Comparison of ENCODE assay signal across 20 cellular contexts in the genomic region with DNA sequence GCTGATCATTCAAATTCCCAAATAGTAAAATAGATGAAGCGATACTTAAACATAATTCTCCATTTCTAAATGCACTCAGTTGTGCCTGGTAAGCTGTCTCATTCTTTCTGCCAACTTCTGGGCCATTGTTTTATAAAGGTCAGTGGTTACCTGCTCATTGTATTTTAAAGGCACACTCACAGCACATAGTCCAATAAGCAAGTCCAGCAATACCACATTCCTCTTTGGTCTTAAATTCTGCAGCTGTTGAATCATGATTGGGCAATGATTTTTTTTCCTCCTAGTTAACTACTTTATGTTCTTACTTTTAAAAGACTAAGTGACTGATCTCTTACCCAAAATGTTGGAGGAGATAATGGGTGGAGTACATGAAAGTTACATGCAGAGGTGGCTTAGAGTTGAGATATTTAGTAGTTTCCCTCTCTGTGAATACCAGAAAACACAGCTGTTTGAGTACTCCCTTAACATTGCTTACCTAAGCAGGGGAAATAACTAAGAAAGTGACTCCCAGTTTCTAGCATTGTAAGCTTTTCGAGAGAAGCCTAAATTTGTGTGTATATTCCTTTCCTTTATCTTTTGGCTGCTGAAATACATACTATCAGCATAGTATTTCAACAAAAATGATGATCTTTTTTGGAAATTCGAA.
DNase-seq lines count a peak whose midpoint lies in the region; ATAC-seq, FAIRE-seq and TF ChIP-seq lines count a peak whose summit lies in the region.
"Had no signal": no experiment of that assay in that cellular context is flagged by ENCODE, and none has a peak within 500 bp of the region (broad histone marks: within the 10 kb centered on the region; RNA-seq: fewer than 3 reads in every experiment).

No MANE protein-coding gene starts in this region.

- no peak for TF ChIP-seq POLR2A in H54 (IDR thresholded peaks at IDR 0.05; ENCODE audit: low read depth, low read length)

- DNase-seq in HCEC 1CT (peak; percentile 55), PC-9 (peak; percentile 9 to 95), fibroblast of gingiva (ENCODE audit: low read depth) (peak; percentile 52), trophoblast cell (peak; percentile 15 to 80), lower lobe of right lung (no peak), H54 (ENCODE audit: insufficient read length, low spot score) (no peak)
- DNase-seq in stimulated activated CD4-positive, alpha-beta T cell treated with anti-CD3 and anti-CD28 coated beads, Interleukin-4, amount 100 ng/mL, for 1 hour: no peak
- DNase-seq: activated CD4-positive, alpha-beta T cell treated with anti-CD3 and anti-CD28 coated beads for 1 hour; activated CD8-positive, alpha-beta memory T cell treated with anti-CD3 and anti-CD28 coated beads, Interleukin-2, amount 10 ng/mL, durations not matched to agents 7 days and 5 days; activated effector memory CD4-positive, alpha-beta T cell treated with Interleukin-2 at 50 U/mL for 16 hours; C1 segment of cervical spinal cord; dermis blood vessel endothelial cell; left lung; NCI-H1436; NCI-H345 had no signal

- CTCF ChIA-PET in PC-9 (lab: Charles Lee): interaction anchor here (1.3 kb wide), 1 partner anchor 22 kb away, joined by 3 read pairs; no protein-coding TSS in a partner anchor

- BruUV-seq in PC-9 (replicated peaks; lab: Mats Ljungman, UMichigan): no TSS peak

- peaks cover 4% of the 10 kb centered on the region; the same call in 1 of the 2 replicates for H3K9me3 ChIP-seq in PC-9 (ENCODE audit: insufficient read depth, low read depth)
- no peaks in the 10 kb centered on the region for H3K9me3 ChIP-seq in trophoblast cell (ENCODE audit: insufficient read depth, low read depth, low read length)
- no peaks in the 10 kb centered on the region for H3K9me3 ChIP-seq in lower lobe of right lung
- H3K9me3 ChIP-seq: esophagus muscularis mucosa had no signal

- FAIRE-seq in H54 (lab: Jason Lieb, UNC): no peak
- FAIRE-seq: GM18507 had no signal

- no peak overlapping the region for H2AFZ ChIP-seq in PC-9
- no peak overlapping the region for H2AFZ ChIP-seq in trophoblast cell (ENCODE audit: insufficient read depth, low read length, poor library complexity)
- H2AFZ ChIP-seq: parathyroid adenoma had no signal

- no peaks in the 10 kb centered on the region for H3K9me2 ChIP-seq in PC-9 (ENCODE audit: insufficient read depth)

- no peaks in the 10 kb centered on the region for H3K79me2 ChIP-seq in PC-9 (ENCODE audit: low read depth)
- no peaks in the 10 kb centered on the region for H3K79me2 ChIP-seq in trophoblast cell (ENCODE audit: control insufficient read depth, insufficient read depth, low read length, poor library complexity)
- H3K79me2 ChIP-seq: parathyroid adenoma had no signal

- peak overlapping the region; percentile 4; the same call in 1 of the 2 replicates for H3K4me3 ChIP-seq in PC-9
- H3K4me3 ChIP-seq in trophoblast cell (ENCODE audit: low read depth, low read length): no peak overlapping the region
- no peak overlapping the region for H3K4me3 ChIP-seq in lower lobe of right lung
- H3K4me3 ChIP-seq: esophagus muscularis mucosa, left lung, skin epidermis had no signal

- no peak overlapping the region for H3K14ac ChIP-seq in trophoblast cell (ENCODE audit: low read length)

- POLR2A ChIA-PET in PC-9 (lab: Charles Lee; ENCODE audit: unreplicated experiment): interaction anchor here (0.6 kb wide), 1 partner anchor 126 kb away, joined by 20 read pairs; no protein-coding TSS in a partner anchor

- H3K27ac ChIP-seq in PC-9 (peak overlapping the region; percentile 52), trophoblast cell (ENCODE audit: low read depth, low read length) (no peak overlapping the region), lower lobe of right lung (no peak overlapping the region)
- H3K27ac ChIP-seq: esophagus muscularis mucosa, left lung, parathyroid adenoma, skin epidermis had no signal

- no peaks in the 10 kb centered on the region for H3K27me3 ChIP-seq in PC-9 (ENCODE audit: insufficient read depth, low read depth)
- no peaks in the 10 kb centered on the region for H3K27me3 ChIP-seq in trophoblast cell (ENCODE audit: insufficient read depth, low read length)
- no peaks in the 10 kb centered on the region for H3K27me3 ChIP-seq in lower lobe of right lung (ENCODE audit: low read depth)
- H3K27me3 ChIP-seq: esophagus muscularis mucosa, left lung had no signal

- H3K4me2 ChIP-seq in PC-9 (peak overlapping the region; percentile 63), trophoblast cell (ENCODE audit: low read length) (no peak overlapping the region)

- H3K9ac ChIP-seq in trophoblast cell (ENCODE audit: low read length): no peak overlapping the region
- H3K9ac ChIP-seq: parathyroid adenoma had no signal

- H2BK5ac ChIP-seq in trophoblast cell (ENCODE audit: low read depth, low read length, poor library complexity): no peak overlapping the region

- H4K12ac ChIP-seq in trophoblast cell (ENCODE audit: low read depth, low read length): no peak overlapping the region

- intact Hi-C loops in PC-9 (cut with micrococcal nuclease; ENCODE audit: unreplicated experiment) (loop anchor here (1.0 kb wide), 1 partner anchor 37 kb away; no protein-coding TSS in a partner anchor), lower lobe of right lung (cut with DNase I) (no loop called here)

- H3K4me1 ChIP-seq in PC-9 (replicated peaks; ENCODE audit: insufficient read depth) (peaks cover 61% of the 10 kb centered on the region), trophoblast cell (ENCODE audit: control insufficient read depth in 1 of 2, insufficient read depth in 2 of 2, low read length in 2 of 2) (peaks cover 2 to 6% of the 10 kb centered on the region in 2 experiments), lower lobe of right lung (no peaks in the 10 kb centered on the region)
- H3K4me1 ChIP-seq: parathyroid adenoma had no signal

- H3K79me1 ChIP-seq in trophoblast cell (ENCODE audit: low read length): no peaks in the 10 kb centered on the region

- H4K8ac ChIP-seq in trophoblast cell (ENCODE audit: low read depth, low read length): no peak overlapping the region

- TF ChIP-seq CTCF in PC-9 (conservative IDR thresholded peaks at IDR 0.05) (no peak), lower lobe of right lung (IDR thresholded peaks at IDR 0.05) (no peak)

- ATAC-seq in lower lobe of right lung (no peak), GM21723 (IDR thresholded peaks at IDR 0.05; ENCODE audit: unreplicated experiment) (no peak)
- ATAC-seq: activated CD8-positive, alpha-beta memory T cell treated with anti-CD3 and anti-CD28 coated beads, Interleukin-2, amount 10 ng/mL, durations not matched to agents 7 days and 5 days; left lung had no signal

- H3F3A ChIP-seq in PC-9 (ENCODE audit: insufficient read depth, low read depth): peaks cover 46% of the 10 kb centered on the region

- no peak overlapping the region for H3K4ac ChIP-seq in trophoblast cell (ENCODE audit: low read depth, low read length)

- no peak overlapping the region for H3K18ac ChIP-seq in trophoblast cell (ENCODE audit: low read length)

- no peaks in the 10 kb centered on the region for H4K20me1 ChIP-seq in PC-9 (ENCODE audit: insufficient read depth)

- H3K36me3 ChIP-seq in PC-9 (ENCODE audit: low read depth): no peaks in the 10 kb centered on the region
- H3K36me3 ChIP-seq in trophoblast cell (ENCODE audit: control insufficient read depth in 1 of 2, insufficient read depth in 2 of 2, low read length in 2 of 2): no peaks in the 10 kb centered on the region
- no peaks in the 10 kb centered on the region for H3K36me3 ChIP-seq in lower lobe of right lung
- H3K36me3 ChIP-seq: esophagus muscularis mucosa, left lung had no signal

- H2BK120ac ChIP-seq in trophoblast cell (ENCODE audit: insufficient read depth, low read length, poor library complexity): no peak overlapping the region

- no peak overlapping the region for H3K23ac ChIP-seq in trophoblast cell (ENCODE audit: low read length)

- no peak overlapping the region for H4K91ac ChIP-seq in trophoblast cell (ENCODE audit: low read depth, low read length)

- H2AK5ac ChIP-seq in trophoblast cell (ENCODE audit: low read length): no peak overlapping the region

- no peak overlapping the region for H2BK12ac ChIP-seq in trophoblast cell (ENCODE audit: low read length)

- no CpG with 5 or more reads among the region's 3 CpGs for WGBS in trophoblast cell (ENCODE audit: extremely low coverage, insufficient coverage, insufficient read length)

Comparison
In these comparisons a context has a peak if more than half of its experiments do, and no peak if none do; other contexts are left out.
1. DNase-seq: peak in HCEC 1CT (single experiment), PC-9 (2 of 2), fibroblast of gingiva (single experiment) and trophoblast cell (2 of 2); none in lower lobe of right lung (single experiment), stimulated activated CD4-positive, alpha-beta T cell treated with anti-CD3 and anti-CD28 coated beads, Interleukin-4, amount 100 ng/mL, for 1 hour (single experiment) and H54 (single experiment).